ENCODE assay signal across 18 cellular contexts in genomic region chr4:102843273-102843672, GRCh38. TPM values are rescaled to one million over a fixed set of nuclear protein-coding genes. Genes with fewer than 3 reads are reported as not detected.
DNase-seq lines count a peak whose midpoint lies in the region; ATAC-seq and FAIRE-seq lines count a peak whose summit lies in the region.
"Had no signal": no experiment of that assay in that cellular context is flagged by ENCODE, and none has a peak within 500 bp of the region (broad histone marks: within the 10 kb centered on the region; RNA-seq: fewer than 3 reads in every experiment).

No MANE protein-coding gene starts in this region.

- no peak overlapping the region for H3K27ac Mint-ChIP-seq in activated CD4-positive, alpha-beta T cell treated with anti-CD3 and anti-CD28 coated beads for 36 hours
- no peak overlapping the region for H3K27ac Mint-ChIP-seq in activated CD4-positive, alpha-beta memory T cell treated with anti-CD3 and anti-CD28 coated beads, Interleukin-2, amount 10 ng/mL, durations not matched to agents 7 days and 5 days
- H3K27ac Mint-ChIP-seq: CD8-positive, alpha-beta memory T cell; HFFc6 had no signal

- peaks cover 4% of the 10 kb centered on the region for H3K36me3 Mint-ChIP-seq in activated CD4-positive, alpha-beta T cell treated with anti-CD3 and anti-CD28 coated beads for 36 hours (ENCODE audit: low read depth)
- H3K36me3 Mint-ChIP-seq in activated CD4-positive, alpha-beta memory T cell treated with anti-CD3 and anti-CD28 coated beads, Interleukin-2, amount 10 ng/mL, durations not matched to agents 7 days and 5 days (ENCODE audit: low read depth), result peaks cover 7% of the 10 kb centered on the region
- H3K36me3 Mint-ChIP-seq: CD8-positive, alpha-beta memory T cell had no signal

- ATAC-seq in activated CD4-positive, alpha-beta T cell treated with anti-CD3 and anti-CD28 coated beads for 36 hours, result peak; percentile 67
- ATAC-seq in esophagus mucosa, result peak; percentile 85
- peak; percentile 43 for ATAC-seq in stimulated activated naive CD8-positive, alpha-beta T cell treated with anti-CD3 and anti-CD28 coated beads, Interleukin-15, Interleukin-2, amounts not matched to agents 100 U/mL and 50 U/mL, for 24 hours
- ATAC-seq in GM18511 (IDR thresholded peaks at IDR 0.05; ENCODE audit: unreplicated experiment), result no peak

- no peaks in the 10 kb centered on the region for H3K9me3 Mint-ChIP-seq in activated CD4-positive, alpha-beta T cell treated with anti-CD3 and anti-CD28 coated beads for 36 hours (ENCODE audit: low read depth)
- no peaks in the 10 kb centered on the region for H3K9me3 Mint-ChIP-seq in activated CD4-positive, alpha-beta memory T cell treated with anti-CD3 and anti-CD28 coated beads, Interleukin-2, amount 10 ng/mL, durations not matched to agents 7 days and 5 days
- H3K9me3 Mint-ChIP-seq: CD8-positive, alpha-beta memory T cell; HFFc6 had no signal

- no peak for DNase-seq in activated CD4-positive, alpha-beta T cell treated with anti-CD3 and anti-CD28 coated beads for 36 hours
- DNase-seq in activated CD4-positive, alpha-beta T cell treated with anti-CD3 and anti-CD28 coated beads, Interleukin-2, amount 50 U/mL, for 48 hours, result no peak
- DNase-seq in RCC 7860 (ENCODE audit: low spot score), result peak; percentile 79
- no peak for DNase-seq in stimulated activated naive CD8-positive, alpha-beta T cell treated with anti-CD3 and anti-CD28 coated beads, Interleukin-15, Interleukin-2, amounts not matched to agents 100 U/mL and 50 U/mL, for 24 hours
- no peak for DNase-seq in activated CD4-positive, alpha-beta memory T cell treated with anti-CD3 and anti-CD28 coated beads, Interleukin-2, amount 10 ng/mL, durations not matched to agents 7 days and 5 days
- DNase-seq in NCI-H446 treated with DMSO at 0.1 percent for 48 hours (lab: John Stamatoyannopoulos, UW), result no peak
- DNase-seq: CD8-positive, alpha-beta memory T cell; MM.1S; NCI-H1092 treated with DMSO at 0.1 percent for 48 hours; NCI-H2081 treated with DMSO at 0.1 percent for 48 hours; NCI-H524; Peyer's patch; SHP77 had no signal

- no peak overlapping the region for H3K4me3 Mint-ChIP-seq in activated CD4-positive, alpha-beta T cell treated with anti-CD3 and anti-CD28 coated beads for 36 hours
- no peak overlapping the region for H3K4me3 Mint-ChIP-seq in activated CD4-positive, alpha-beta memory T cell treated with anti-CD3 and anti-CD28 coated beads, Interleukin-2, amount 10 ng/mL, durations not matched to agents 7 days and 5 days
- H3K4me3 Mint-ChIP-seq: CD8-positive, alpha-beta memory T cell; HFFc6 had no signal

- intact Hi-C loops in activated CD4-positive, alpha-beta T cell treated with anti-CD3 and anti-CD28 coated beads for 36 hours (cut with DNase I, micrococcal nuclease), result no loop called here

- peak; percentile 75 for FAIRE-seq in RCC 7860 (lab: Jason Lieb, UNC)
- FAIRE-seq: A204.1, H54 had no signal

- POLR2A ChIA-PET in activated CD4-positive, alpha-beta T cell treated with anti-CD3 and anti-CD28 coated beads for 36 hours (lab: Charles Lee), result no interaction called here
- POLR2A ChIA-PET in activated CD4-positive, alpha-beta memory T cell treated with anti-CD3 and anti-CD28 coated beads, Interleukin-2, amount 10 ng/mL, durations not matched to agents 7 days and 5 days (lab: Charles Lee), result interaction anchor here (2.1 kb wide), 1 partner anchor 17 kb away, joined by 11 read pairs; the partner anchor contains the start of gene UBE2D3

- CTCF ChIA-PET in activated CD4-positive, alpha-beta T cell treated with anti-CD3 and anti-CD28 coated beads for 36 hours (lab: Charles Lee), result no interaction called here
- CTCF ChIA-PET in activated CD4-positive, alpha-beta memory T cell treated with anti-CD3 and anti-CD28 coated beads, Interleukin-2, amount 10 ng/mL, durations not matched to agents 7 days and 5 days (lab: Charles Lee), result no interaction called here

- peaks cover 14% of the 10 kb centered on the region for H3K4me1 Mint-ChIP-seq in activated CD4-positive, alpha-beta T cell treated with anti-CD3 and anti-CD28 coated beads for 36 hours
- H3K4me1 Mint-ChIP-seq in activated CD4-positive, alpha-beta memory T cell treated with anti-CD3 and anti-CD28 coated beads, Interleukin-2, amount 10 ng/mL, durations not matched to agents 7 days and 5 days, result no peaks in the 10 kb centered on the region

- no peaks in the 10 kb centered on the region for H3K27me3 Mint-ChIP-seq in activated CD4-positive, alpha-beta T cell treated with anti-CD3 and anti-CD28 coated beads for 36 hours
- no peaks in the 10 kb centered on the region for H3K27me3 Mint-ChIP-seq in activated CD4-positive, alpha-beta memory T cell treated with anti-CD3 and anti-CD28 coated beads, Interleukin-2, amount 10 ng/mL, durations not matched to agents 7 days and 5 days

RNA-seq across cellular contexts. Expression of gene UBE2D3, which starts 15.9 kb away (rescaled TPM):
- total RNA-seq in activated CD4-positive, alpha-beta T cell treated with anti-CD3 and anti-CD28 coated beads for 36 hours, result 100 to 1,000 TPM; 472 to 686 TPM
- total RNA-seq in esophagus mucosa, result 207 TPM
- 100 to 1,000 TPM; 378 to 380 TPM for total RNA-seq in activated CD4-positive, alpha-beta memory T cell treated with anti-CD3 and anti-CD28 coated beads, Interleukin-2, amount 10 ng/mL, durations not matched to agents 7 days and 5 days

RNA-seq across cellular contexts. Expression of gene CISD2, which starts 25.5 kb away (rescaled TPM):
- total RNA-seq in activated CD4-positive, alpha-beta T cell treated with anti-CD3 and anti-CD28 coated beads for 36 hours, result 10 to 100 TPM; 33.5 to 35.1 TPM
- total RNA-seq in esophagus mucosa, result 15.5 TPM
- 10 to 100 TPM; 37.9 to 39.8 TPM for total RNA-seq in activated CD4-positive, alpha-beta memory T cell treated with anti-CD3 and anti-CD28 coated beads, Interleukin-2, amount 10 ng/mL, durations not matched to agents 7 days and 5 days
